In genomic region chr3:129491077-129491476, GRCh38 we compare ENCODE assay signal across 8 cellular contexts. TPM values are rescaled to one million over a fixed set of nuclear protein-coding genes. Genes with fewer than 3 reads are reported as not detected.
DNase-seq lines count a peak whose midpoint lies in the region; ATAC-seq and TF ChIP-seq lines count a peak whose summit lies in the region.
"Not testable (repeated sequence)": the region's sequence is repeated elsewhere in the genome, so short reads cannot be mapped to it uniquely, and the experiment has no call there.
"Had no signal": no experiment of that assay in that cellular context is flagged by ENCODE, and none has a peak within 500 bp of the region (broad histone marks: within the 10 kb centered on the region; RNA-seq: fewer than 3 reads in every experiment).

No MANE protein-coding gene starts in this region.

- peak overlapping the region; percentile 63 to 87 (median 81) for H3K27ac ChIP-seq in thyroid gland

- intact Hi-C loops in thyroid gland (cut with DNase I), result loop anchor here (10.0 kb wide), 1 partner anchor 134 kb away; no protein-coding TSS in a partner anchor

- H3K36me3 ChIP-seq in adipocyte (ENCODE audit: control insufficient read depth, insufficient read depth, low read length, severe bottlenecking), result peaks cover 21% of the 10 kb centered on the region
- H3K36me3 ChIP-seq in thyroid gland, result not testable (repeated sequence)

- H3K9ac ChIP-seq in adipocyte (ENCODE audit: low read length), result peak overlapping the region; percentile 82

- ATAC-seq in effector memory CD8-positive, alpha-beta T cell (replicated peaks), result not testable (repeated sequence)
- ATAC-seq in left lobe of liver, result peak; percentile 70

- DNase-seq in CMK (ENCODE audit: low read depth) (peak; percentile 12), left lobe of liver (ENCODE audit: low spot score) (peak; percentile 58)
- DNase-seq in adipocyte (ENCODE audit: low read depth); effector memory CD8-positive, alpha-beta T cell; progenitor cell of endocrine pancreas (ENCODE audit: low spot score, unreplicated experiment); thyroid gland: not testable (repeated sequence)

- not testable (repeated sequence) for H3K4me1 Mint-ChIP-seq in effector memory CD8-positive, alpha-beta T cell (ENCODE audit: low read depth in 2 of 2); progenitor cell of endocrine pancreas (ENCODE audit: low read depth)

- not testable (repeated sequence) for H3K9me3 Mint-ChIP-seq in effector memory CD8-positive, alpha-beta T cell; progenitor cell of endocrine pancreas (ENCODE audit: low read depth)

- H3K4me3 Mint-ChIP-seq in effector memory CD8-positive, alpha-beta T cell; progenitor cell of endocrine pancreas (ENCODE audit: low read depth): not testable (repeated sequence)

- H3K9me3 ChIP-seq in adipocyte (ENCODE audit: control insufficient read depth, low read length); thyroid gland: not testable (repeated sequence)

- H3K27me3 Mint-ChIP-seq in effector memory CD8-positive, alpha-beta T cell; progenitor cell of endocrine pancreas: not testable (repeated sequence)

- H3K36me3 Mint-ChIP-seq in effector memory CD8-positive, alpha-beta T cell (ENCODE audit: insufficient read depth), result not testable (repeated sequence)
- peaks cover 15% of the 10 kb centered on the region for H3K36me3 Mint-ChIP-seq in progenitor cell of endocrine pancreas (ENCODE audit: insufficient read depth)

- 82 to 83% methylated on average over 3 to 4 of the region's 4 CpGs for WGBS in thyroid gland, 2 donors

- not testable (repeated sequence) for H3K4me3 ChIP-seq in adipocyte (ENCODE audit: low read length); thyroid gland (replicated peaks in 1 of 3)

- not testable (repeated sequence) for TF ChIP-seq POLR2A in thyroid gland (IDR thresholded peaks at IDR 0.05)

- not testable (repeated sequence) for H3K27me3 ChIP-seq in adipocyte (replicated peaks; ENCODE audit: control insufficient read depth, insufficient read depth, low read length); thyroid gland

- peaks cover 54% of the 10 kb centered on the region for H3K4me1 ChIP-seq in adipocyte (ENCODE audit: control insufficient read depth, insufficient read depth, low read length)
- peaks cover 6 to 37% of the 10 kb centered on the region in 2 donors for H3K4me1 ChIP-seq in thyroid gland

- peak overlapping the region; percentile 42 to 84 for H3K27ac Mint-ChIP-seq in effector memory CD8-positive, alpha-beta T cell
- peak overlapping the region; percentile 18 for H3K27ac Mint-ChIP-seq in progenitor cell of endocrine pancreas

- not testable (repeated sequence) for TF ChIP-seq CTCF in progenitor cell of endocrine pancreas (IDR thresholded peaks at IDR 0.05; ENCODE audit: unreplicated experiment); thyroid gland (IDR thresholded peaks at IDR 0.05)

RNA-seq across cellular contexts. Expression of gene RHO, which starts 37.4 kb away (rescaled TPM):
- not detected for total RNA-seq in left lobe of liver
- total RNA-seq in progenitor cell of endocrine pancreas, result 0.10 TPM in 1 of 2 replicates, not detected in the other
- total RNA-seq in thyroid gland, result not detected
- total RNA-seq: activated CD8-positive, alpha-beta T cell treated with anti-CD3 and anti-CD28 coated beads, Interleukin-2, amount 10 ng/mL, durations not matched to agents 7 days and 5 days; colonic mucosa had no signal

RNA-seq across cellular contexts. Expression of gene IFT122, which starts 51.1 kb away (rescaled TPM):
- total RNA-seq in left lobe of liver (11.0 TPM), progenitor cell of endocrine pancreas (69.6 and 75.6 TPM in 2 replicates), thyroid gland (10 to 100 TPM; 40.7 to 67.9 (median 46.7) TPM)

RNA-seq across cellular contexts. Expression of gene MBD4, which starts 51.3 kb away (rescaled TPM):
- total RNA-seq in left lobe of liver (16.5 TPM), progenitor cell of endocrine pancreas (32.5 and 37.1 TPM in 2 replicates), thyroid gland (10 to 100 TPM; 22.9 to 35.2 (median 28.6) TPM)

RNA-seq across cellular contexts. Expression of gene H1-8, which starts 51.9 kb away (rescaled TPM):
- total RNA-seq in left lobe of liver, result not detected
- total RNA-seq in progenitor cell of endocrine pancreas, result not detected in 2 replicates
- not detected for total RNA-seq in thyroid gland
- total RNA-seq: activated CD8-positive, alpha-beta T cell treated with anti-CD3 and anti-CD28 coated beads, Interleukin-2, amount 10 ng/mL, durations not matched to agents 7 days and 5 days; colonic mucosa had no signal
